Comparison of ENCODE assay signal across 1 cellular context in the genomic region with DNA sequence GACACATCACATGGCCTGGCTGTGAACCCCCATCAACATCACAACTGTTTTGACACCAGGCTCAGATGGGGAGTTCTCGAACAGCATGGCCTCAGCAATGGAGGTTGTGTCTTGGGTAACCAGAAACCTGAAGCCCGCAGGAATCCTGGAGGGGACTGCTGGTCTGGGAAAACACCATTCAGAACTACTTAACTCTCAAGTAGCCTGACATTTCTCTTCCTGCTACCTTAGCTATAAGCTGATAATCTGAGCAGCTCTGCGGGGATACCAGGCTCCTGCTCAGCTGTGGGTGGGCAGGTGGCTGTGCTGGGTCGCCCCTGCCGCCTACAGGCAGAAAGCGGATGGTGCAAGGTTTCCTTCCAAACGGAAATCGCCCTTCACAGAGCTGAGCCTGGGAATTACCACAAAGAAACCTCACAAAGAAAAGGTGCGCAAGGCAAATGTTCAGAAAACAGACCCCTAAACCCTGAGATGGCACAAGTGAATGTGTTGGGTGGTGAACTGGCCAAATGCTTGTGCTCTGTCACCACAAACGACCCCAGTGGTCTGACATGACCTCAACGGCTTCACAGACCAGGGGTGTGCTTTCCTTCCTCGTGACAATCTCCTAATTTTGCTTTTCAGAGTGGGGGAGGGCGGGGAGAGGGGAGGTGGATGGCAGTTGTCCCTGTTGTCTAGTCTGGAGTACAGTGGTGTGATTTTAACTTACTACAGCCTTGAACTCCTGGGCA.
TF ChIP-seq lines count a peak whose summit lies in the region.

No MANE protein-coding gene starts in this region.

TF ChIP-seq in HepG2, 621 proteins besides CTCF, POLR2A, EP300 and RAD21 (continued from another document and continues in another):
- TF ChIP-seq, protein P1, sequence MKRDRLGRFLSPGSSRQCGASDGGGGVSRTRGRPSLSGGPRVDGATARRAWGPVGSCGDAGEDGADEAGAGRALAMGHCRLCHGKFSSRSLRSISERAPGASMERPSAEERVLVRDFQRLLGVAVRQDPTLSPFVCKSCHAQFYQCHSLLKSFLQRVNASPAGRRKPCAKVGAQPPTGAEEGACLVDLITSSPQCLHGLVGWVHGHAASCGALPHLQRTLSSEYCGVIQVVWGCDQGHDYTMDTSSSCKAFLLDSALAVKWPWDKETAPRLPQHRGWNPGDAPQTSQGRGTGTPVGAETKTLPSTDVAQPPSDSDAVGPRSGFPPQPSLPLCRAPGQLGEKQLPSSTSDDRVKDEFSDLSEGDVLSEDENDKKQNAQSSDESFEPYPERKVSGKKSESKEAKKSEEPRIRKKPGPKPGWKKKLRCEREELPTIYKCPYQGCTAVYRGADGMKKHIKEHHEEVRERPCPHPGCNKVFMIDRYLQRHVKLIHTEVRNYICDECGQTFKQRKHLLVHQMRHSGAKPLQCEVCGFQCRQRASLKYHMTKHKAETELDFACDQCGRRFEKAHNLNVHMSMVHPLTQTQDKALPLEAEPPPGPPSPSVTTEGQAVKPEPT (CRISPR knock-in tag; IDR thresholded peaks at IDR 0.05; ENCODE audit: low read depth), result 0 out of 2 replicates have a peak, but pooled peaks have one; percentile 25
- TF ChIP-seq FOXO1 (CRISPR knock-in tag; IDR thresholded peaks at IDR 0.05) (0 out of 2 replicates have a peak, but pooled peaks have one; percentile 13), ETV5 (CRISPR knock-in tag; IDR thresholded peaks at IDR 0.05; ENCODE audit: borderline replicate concordance) (peak; percentile 56; the same call in 1 of the 2 replicates), ZNF790 (CRISPR knock-in tag; IDR thresholded peaks at IDR 0.05; ENCODE audit: borderline replicate concordance) (no peak), SMYD3 (CRISPR knock-in tag; IDR thresholded peaks at IDR 0.05) (no peak), BORCS8-MEF2B (CRISPR knock-in tag; IDR thresholded peaks at IDR 0.05) (no peak), HOXA5 (CRISPR knock-in tag; IDR thresholded peaks at IDR 0.05) (no peak), CBX2 (IDR thresholded peaks at IDR 0.05; ENCODE audit: low read depth, low read length) (no peak), CBX2 (CRISPR knock-in tag; IDR thresholded peaks at IDR 0.05; ENCODE audit: low read depth) (peak; percentile 43; the same call in 1 of the 2 replicates), ZNF30 (CRISPR knock-in tag; IDR thresholded peaks at IDR 0.05) (no peak), CENPX (CRISPR knock-in tag; IDR thresholded peaks at IDR 0.05) (no peak), CHCHD3 (CRISPR knock-in tag; IDR thresholded peaks at IDR 0.05) (no peak), MEF2D (CRISPR knock-in tag; IDR thresholded peaks at IDR 0.05) (no peak), SRSF1 (optimal IDR thresholded peaks at IDR 0.05; ENCODE audit: low read depth, low read length) (peak; percentile 47), ESRRA (CRISPR knock-in tag; IDR thresholded peaks at IDR 0.05; ENCODE audit: low read depth) (no peak), GATAD1 (CRISPR knock-in tag; IDR thresholded peaks at IDR 0.05) (peak; percentile 48; the same call in 1 of the 2 replicates), TBL1XR1 (IDR thresholded peaks at IDR 0.05; ENCODE audit: borderline replicate concordance, low read length, partially characterized antibody) (no peak), ETV6 (CRISPR knock-in tag; conservative IDR thresholded peaks at IDR 0.05) (no peak), FLYWCH1 (CRISPR knock-in tag; IDR thresholded peaks at IDR 0.05) (no peak), SNAPC2 (CRISPR knock-in tag; IDR thresholded peaks at IDR 0.05) (no peak), KLF15 (CRISPR knock-in tag; IDR thresholded peaks at IDR 0.05; ENCODE audit: borderline replicate concordance) (no peak), ZNF546 (CRISPR knock-in tag; conservative IDR thresholded peaks at IDR 0.05) (no peak), PHF20 (CRISPR knock-in tag; IDR thresholded peaks at IDR 0.05) (no peak), TRIM24 (CRISPR knock-in tag; IDR thresholded peaks at IDR 0.05) (no peak), ZNF431 (CRISPR knock-in tag; IDR thresholded peaks at IDR 0.05; ENCODE audit: borderline replicate concordance, low read depth) (no peak), ZMYM4 (CRISPR knock-in tag; IDR thresholded peaks at IDR 0.05) (no peak), FOSL2 (CRISPR knock-in tag; IDR thresholded peaks at IDR 0.05) (peak; percentile 56), ZNF335 (CRISPR knock-in tag; IDR thresholded peaks at IDR 0.05) (no peak), KDM4B (CRISPR knock-in tag; IDR thresholded peaks at IDR 0.05) (0 out of 2 replicates have a peak, but pooled peaks have one; percentile 49), GLI4 (CRISPR knock-in tag; IDR thresholded peaks at IDR 0.05; ENCODE audit: borderline replicate concordance) (no peak), NR2C2 (CRISPR knock-in tag; IDR thresholded peaks at IDR 0.05; ENCODE audit: borderline replicate concordance) (no peak), YEATS2 (CRISPR knock-in tag; IDR thresholded peaks at IDR 0.05; ENCODE audit: borderline replicate concordance) (no peak; the same call in 1 of the 2 replicates), ATF7 (IDR thresholded peaks at IDR 0.05) (no peak), ATF7 (CRISPR knock-in tag; IDR thresholded peaks at IDR 0.05) (no peak)
- TF ChIP-seq, protein P2, sequence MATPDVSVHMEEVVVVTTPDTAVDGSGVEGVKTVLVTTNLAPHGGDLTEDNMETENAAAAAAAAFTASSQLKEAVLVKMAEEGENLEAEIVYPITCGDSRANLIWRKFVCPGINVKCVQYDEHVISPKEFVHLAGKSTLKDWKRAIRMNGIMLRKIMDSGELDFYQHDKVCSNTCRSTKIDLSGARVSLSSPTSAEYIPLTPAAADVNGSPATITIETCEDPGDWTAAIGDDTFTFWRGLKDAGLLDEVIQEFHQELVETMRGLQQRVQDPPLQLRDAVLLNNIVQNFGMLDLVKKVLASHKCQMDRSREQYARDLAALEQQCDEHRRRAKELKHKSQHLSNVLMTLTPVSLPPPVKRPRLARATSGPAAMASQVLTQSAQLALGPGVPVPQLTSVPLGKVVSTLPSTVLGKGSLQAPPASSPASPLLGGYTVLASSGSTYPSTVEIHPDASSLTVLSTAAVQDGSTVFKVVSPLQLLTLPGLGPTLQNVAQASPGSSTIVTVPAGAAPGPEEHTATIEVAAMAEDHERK (CRISPR knock-in tag; IDR thresholded peaks at IDR 0.05; ENCODE audit: low read depth), result no peak
- TF ChIP-seq, protein P3, sequence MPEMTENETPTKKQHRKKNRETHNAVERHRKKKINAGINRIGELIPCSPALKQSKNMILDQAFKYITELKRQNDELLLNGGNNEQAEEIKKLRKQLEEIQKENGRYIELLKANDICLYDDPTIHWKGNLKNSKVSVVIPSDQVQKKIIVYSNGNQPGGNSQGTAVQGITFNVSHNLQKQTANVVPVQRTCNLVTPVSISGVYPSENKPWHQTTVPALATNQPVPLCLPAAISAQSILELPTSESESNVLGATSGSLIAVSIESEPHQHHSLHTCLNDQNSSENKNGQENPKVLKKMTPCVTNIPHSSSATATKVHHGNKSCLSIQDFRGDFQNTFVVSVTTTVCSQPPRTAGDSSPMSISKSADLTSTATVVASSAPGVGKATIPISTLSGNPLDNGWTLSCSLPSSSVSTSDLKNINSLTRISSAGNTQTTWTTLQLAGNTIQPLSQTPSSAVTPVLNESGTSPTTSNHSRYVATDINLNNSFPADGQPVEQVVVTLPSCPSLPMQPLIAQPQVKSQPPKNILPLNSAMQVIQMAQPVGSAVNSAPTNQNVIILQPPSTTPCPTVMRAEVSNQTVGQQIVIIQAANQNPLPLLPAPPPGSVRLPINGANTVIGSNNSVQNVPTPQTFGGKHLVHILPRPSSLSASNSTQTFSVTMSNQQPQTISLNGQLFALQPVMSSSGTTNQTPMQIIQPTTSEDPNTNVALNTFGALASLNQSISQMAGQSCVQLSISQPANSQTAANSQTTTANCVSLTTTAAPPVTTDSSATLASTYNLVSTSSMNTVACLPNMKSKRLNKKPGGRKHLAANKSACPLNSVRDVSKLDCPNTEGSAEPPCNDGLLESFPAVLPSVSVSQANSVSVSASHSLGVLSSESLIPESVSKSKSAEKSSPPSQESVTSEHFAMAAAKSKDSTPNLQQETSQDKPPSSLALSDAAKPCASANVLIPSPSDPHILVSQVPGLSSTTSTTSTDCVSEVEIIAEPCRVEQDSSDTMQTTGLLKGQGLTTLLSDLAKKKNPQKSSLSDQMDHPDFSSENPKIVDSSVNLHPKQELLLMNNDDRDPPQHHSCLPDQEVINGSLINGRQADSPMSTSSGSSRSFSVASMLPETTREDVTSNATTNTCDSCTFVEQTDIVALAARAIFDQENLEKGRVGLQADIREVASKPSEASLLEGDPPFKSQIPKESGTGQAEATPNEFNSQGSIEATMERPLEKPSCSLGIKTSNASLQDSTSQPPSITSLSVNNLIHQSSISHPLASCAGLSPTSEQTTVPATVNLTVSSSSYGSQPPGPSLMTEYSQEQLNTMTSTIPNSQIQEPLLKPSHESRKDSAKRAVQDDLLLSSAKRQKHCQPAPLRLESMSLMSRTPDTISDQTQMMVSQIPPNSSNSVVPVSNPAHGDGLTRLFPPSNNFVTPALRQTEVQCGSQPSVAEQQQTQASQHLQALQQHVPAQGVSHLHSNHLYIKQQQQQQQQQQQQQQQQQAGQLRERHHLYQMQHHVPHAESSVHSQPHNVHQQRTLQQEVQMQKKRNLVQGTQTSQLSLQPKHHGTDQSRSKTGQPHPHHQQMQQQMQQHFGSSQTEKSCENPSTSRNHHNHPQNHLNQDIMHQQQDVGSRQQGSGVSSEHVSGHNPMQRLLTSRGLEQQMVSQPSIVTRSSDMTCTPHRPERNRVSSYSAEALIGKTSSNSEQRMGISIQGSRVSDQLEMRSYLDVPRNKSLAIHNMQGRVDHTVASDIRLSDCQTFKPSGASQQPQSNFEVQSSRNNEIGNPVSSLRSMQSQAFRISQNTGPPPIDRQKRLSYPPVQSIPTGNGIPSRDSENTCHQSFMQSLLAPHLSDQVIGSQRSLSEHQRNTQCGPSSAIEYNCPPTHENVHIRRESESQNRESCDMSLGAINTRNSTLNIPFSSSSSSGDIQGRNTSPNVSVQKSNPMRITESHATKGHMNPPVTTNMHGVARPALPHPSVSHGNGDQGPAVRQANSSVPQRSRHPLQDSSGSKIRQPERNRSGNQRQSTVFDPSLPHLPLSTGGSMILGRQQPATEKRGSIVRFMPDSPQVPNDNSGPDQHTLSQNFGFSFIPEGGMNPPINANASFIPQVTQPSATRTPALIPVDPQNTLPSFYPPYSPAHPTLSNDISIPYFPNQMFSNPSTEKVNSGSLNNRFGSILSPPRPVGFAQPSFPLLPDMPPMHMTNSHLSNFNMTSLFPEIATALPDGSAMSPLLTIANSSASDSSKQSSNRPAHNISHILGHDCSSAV (CRISPR knock-in tag; IDR thresholded peaks at IDR 0.05; ENCODE audit: borderline replicate concordance), result no peak
- TF ChIP-seq, protein P4, sequence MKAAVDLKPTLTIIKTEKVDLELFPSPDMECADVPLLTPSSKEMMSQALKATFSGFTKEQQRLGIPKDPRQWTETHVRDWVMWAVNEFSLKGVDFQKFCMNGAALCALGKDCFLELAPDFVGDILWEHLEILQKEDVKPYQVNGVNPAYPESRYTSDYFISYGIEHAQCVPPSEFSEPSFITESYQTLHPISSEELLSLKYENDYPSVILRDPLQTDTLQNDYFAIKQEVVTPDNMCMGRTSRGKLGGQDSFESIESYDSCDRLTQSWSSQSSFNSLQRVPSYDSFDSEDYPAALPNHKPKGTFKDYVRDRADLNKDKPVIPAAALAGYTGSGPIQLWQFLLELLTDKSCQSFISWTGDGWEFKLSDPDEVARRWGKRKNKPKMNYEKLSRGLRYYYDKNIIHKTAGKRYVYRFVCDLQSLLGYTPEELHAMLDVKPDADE (CRISPR knock-in tag; IDR thresholded peaks at IDR 0.05), result no peak
- TF ChIP-seq, protein P5, sequence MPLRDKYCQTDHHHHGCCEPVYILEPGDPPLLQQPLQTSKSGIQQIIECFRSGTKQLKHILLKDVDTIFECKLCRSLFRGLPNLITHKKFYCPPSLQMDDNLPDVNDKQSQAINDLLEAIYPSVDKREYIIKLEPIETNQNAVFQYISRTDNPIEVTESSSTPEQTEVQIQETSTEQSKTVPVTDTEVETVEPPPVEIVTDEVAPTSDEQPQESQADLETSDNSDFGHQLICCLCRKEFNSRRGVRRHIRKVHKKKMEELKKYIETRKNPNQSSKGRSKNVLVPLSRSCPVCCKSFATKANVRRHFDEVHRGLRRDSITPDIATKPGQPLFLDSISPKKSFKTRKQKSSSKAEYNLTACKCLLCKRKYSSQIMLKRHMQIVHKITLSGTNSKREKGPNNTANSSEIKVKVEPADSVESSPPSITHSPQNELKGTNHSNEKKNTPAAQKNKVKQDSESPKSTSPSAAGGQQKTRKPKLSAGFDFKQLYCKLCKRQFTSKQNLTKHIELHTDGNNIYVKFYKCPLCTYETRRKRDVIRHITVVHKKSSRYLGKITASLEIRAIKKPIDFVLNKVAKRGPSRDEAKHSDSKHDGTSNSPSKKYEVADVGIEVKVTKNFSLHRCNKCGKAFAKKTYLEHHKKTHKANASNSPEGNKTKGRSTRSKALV (CRISPR knock-in tag; IDR thresholded peaks at IDR 0.05), result no peak
- TF ChIP-seq, protein P6, sequence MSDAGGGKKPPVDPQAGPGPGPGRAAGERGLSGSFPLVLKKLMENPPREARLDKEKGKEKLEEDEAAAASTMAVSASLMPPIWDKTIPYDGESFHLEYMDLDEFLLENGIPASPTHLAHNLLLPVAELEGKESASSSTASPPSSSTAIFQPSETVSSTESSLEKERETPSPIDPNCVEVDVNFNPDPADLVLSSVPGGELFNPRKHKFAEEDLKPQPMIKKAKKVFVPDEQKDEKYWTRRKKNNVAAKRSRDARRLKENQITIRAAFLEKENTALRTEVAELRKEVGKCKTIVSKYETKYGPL (CRISPR knock-in tag; IDR thresholded peaks at IDR 0.05), result no peak
- TF ChIP-seq, protein P7, sequence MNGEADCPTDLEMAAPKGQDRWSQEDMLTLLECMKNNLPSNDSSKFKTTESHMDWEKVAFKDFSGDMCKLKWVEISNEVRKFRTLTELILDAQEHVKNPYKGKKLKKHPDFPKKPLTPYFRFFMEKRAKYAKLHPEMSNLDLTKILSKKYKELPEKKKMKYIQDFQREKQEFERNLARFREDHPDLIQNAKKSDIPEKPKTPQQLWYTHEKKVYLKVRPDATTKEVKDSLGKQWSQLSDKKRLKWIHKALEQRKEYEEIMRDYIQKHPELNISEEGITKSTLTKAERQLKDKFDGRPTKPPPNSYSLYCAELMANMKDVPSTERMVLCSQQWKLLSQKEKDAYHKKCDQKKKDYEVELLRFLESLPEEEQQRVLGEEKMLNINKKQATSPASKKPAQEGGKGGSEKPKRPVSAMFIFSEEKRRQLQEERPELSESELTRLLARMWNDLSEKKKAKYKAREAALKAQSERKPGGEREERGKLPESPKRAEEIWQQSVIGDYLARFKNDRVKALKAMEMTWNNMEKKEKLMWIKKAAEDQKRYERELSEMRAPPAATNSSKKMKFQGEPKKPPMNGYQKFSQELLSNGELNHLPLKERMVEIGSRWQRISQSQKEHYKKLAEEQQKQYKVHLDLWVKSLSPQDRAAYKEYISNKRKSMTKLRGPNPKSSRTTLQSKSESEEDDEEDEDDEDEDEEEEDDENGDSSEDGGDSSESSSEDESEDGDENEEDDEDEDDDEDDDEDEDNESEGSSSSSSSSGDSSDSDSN (CRISPR knock-in tag; IDR thresholded peaks at IDR 0.05), result no peak
- TF ChIP-seq, protein P8, sequence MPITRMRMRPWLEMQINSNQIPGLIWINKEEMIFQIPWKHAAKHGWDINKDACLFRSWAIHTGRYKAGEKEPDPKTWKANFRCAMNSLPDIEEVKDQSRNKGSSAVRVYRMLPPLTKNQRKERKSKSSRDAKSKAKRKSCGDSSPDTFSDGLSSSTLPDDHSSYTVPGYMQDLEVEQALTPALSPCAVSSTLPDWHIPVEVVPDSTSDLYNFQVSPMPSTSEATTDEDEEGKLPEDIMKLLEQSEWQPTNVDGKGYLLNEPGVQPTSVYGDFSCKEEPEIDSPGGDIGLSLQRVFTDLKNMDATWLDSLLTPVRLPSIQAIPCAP (CRISPR knock-in tag; IDR thresholded peaks at IDR 0.05; ENCODE audit: low read depth), result no peak
